Comparison of ENCODE assay signal across 36 cellular contexts in genomic region chr16:65386707-65387106, GRCh38.
"Had no signal": no experiment of that assay in that cellular context is flagged by ENCODE, and none has a peak within 500 bp of the region (broad histone marks: within the 10 kb centered on the region; RNA-seq: fewer than 3 reads in every experiment).

No MANE protein-coding gene starts in this region.

- H3K4me3 ChIP-seq: ascending aorta, body of pancreas, breast epithelium, cardiac muscle cell, esophagus muscularis mucosa, gastroesophageal sphincter, heart right ventricle had no signal

- H3K27me3 ChIP-seq: ascending aorta, body of pancreas, breast epithelium, cardiac muscle cell, esophagus muscularis mucosa, gastroesophageal sphincter, heart right ventricle had no signal

- H3K4me1 Mint-ChIP-seq: activated CD4-positive, alpha-beta T cell treated with anti-CD3 and anti-CD28 coated beads for 36 hours; activated CD4-positive, alpha-beta T cell treated with anti-CD3 and anti-CD28 coated beads, Interleukin-2, amount 10 ng/mL, durations not matched to agents 24 days and 14 days; activated CD8-positive, alpha-beta memory T cell treated with anti-CD3 and anti-CD28 coated beads, Interleukin-2, amount 10 ng/mL, durations not matched to agents 7 days and 5 days; activated naive CD4-positive, alpha-beta T cell treated with anti-CD3 and anti-CD28 coated beads, Interleukin-2, amount 50 U/mL, for 24 hours; activated naive CD8-positive, alpha-beta T cell treated with anti-CD3 and anti-CD28 coated beads for 36 hours; activated naive CD8-positive, alpha-beta T cell treated with anti-CD3 and anti-CD28 coated beads, Interleukin-2, amount 50 U/mL, for 24 hours; T-helper 17 cell had no signal

- H3K4me1 ChIP-seq: body of pancreas, breast epithelium, esophagus muscularis mucosa, gastroesophageal sphincter, heart right ventricle had no signal

- H3K27me3 Mint-ChIP-seq: activated CD4-positive, alpha-beta memory T cell treated with anti-CD3 and anti-CD28 coated beads for 36 hours; activated CD4-positive, alpha-beta T cell treated with anti-CD3 and anti-CD28 coated beads for 36 hours; activated CD4-positive, alpha-beta T cell treated with anti-CD3 and anti-CD28 coated beads, Interleukin-2, amount 10 ng/mL, durations not matched to agents 24 days and 14 days; activated CD8-positive, alpha-beta memory T cell treated with anti-CD3 and anti-CD28 coated beads, Interleukin-2, amount 10 ng/mL, durations not matched to agents 7 days and 5 days; activated naive CD4-positive, alpha-beta T cell treated with anti-CD3 and anti-CD28 coated beads, Interleukin-2, amount 50 U/mL, for 24 hours; activated naive CD8-positive, alpha-beta T cell treated with anti-CD3 and anti-CD28 coated beads for 36 hours; activated naive CD8-positive, alpha-beta T cell treated with anti-CD3 and anti-CD28 coated beads, Interleukin-2, amount 50 U/mL, for 24 hours; effector memory CD8-positive, alpha-beta T cell; T-helper 17 cell had no signal

- H3K9me3 Mint-ChIP-seq: activated CD4-positive, alpha-beta T cell treated with anti-CD3 and anti-CD28 coated beads, Interleukin-2, amount 10 ng/mL, durations not matched to agents 24 days and 14 days had no signal

- H3K27ac ChIP-seq: ascending aorta, body of pancreas, breast epithelium, cardiac muscle cell, esophagus muscularis mucosa, gastroesophageal sphincter, heart right ventricle had no signal

- DNase-seq: activated CD4-positive, alpha-beta memory T cell treated with anti-CD3 and anti-CD28 coated beads for 36 hours; activated CD4-positive, alpha-beta T cell treated with anti-CD3 and anti-CD28 coated beads for 36 hours; activated CD4-positive, alpha-beta T cell treated with anti-CD3 and anti-CD28 coated beads, Interleukin-2, amount 10 ng/mL, durations not matched to agents 24 days and 14 days; activated CD4-positive, CD25-positive, alpha-beta regulatory T cell; activated CD4-positive, CD25-positive, alpha-beta regulatory T cell treated with anti-CD3 and anti-CD28 coated beads, Interleukin-2, amount 50 U/mL, for 72 hours; activated CD8-positive, alpha-beta memory T cell treated with anti-CD3 and anti-CD28 coated beads, Interleukin-2, amount 10 ng/mL, durations not matched to agents 7 days and 5 days; activated CD8-positive, alpha-beta memory T cell treated with anti-CD3 and anti-CD28 coated beads, Interleukin-2, amount 50 U/mL, for 4 hours; activated CD8-positive, alpha-beta T cell treated with anti-CD3 and anti-CD28 coated beads, Interleukin-2, amount 10 ng/mL, durations not matched to agents 7 days and 5 days; activated effector memory CD4-positive, alpha-beta T cell treated with anti-CD3 and anti-CD28 coated beads, Interleukin-2, amount 50 U/mL, for 16 hours; activated naive CD4-positive, alpha-beta T cell treated with anti-CD3 and anti-CD28 coated beads for 36 hours; activated naive CD8-positive, alpha-beta T cell treated with anti-CD3 and anti-CD28 coated beads for 36 hours; activated naive CD8-positive, alpha-beta T cell treated with anti-CD3 and anti-CD28 coated beads, Interleukin-2, amount 50 U/mL, for 24 hours; activated T-cell treated with anti-CD3 and anti-CD28 coated beads, Interleukin-2, amount 50 U/mL, for 1 hour; activated T-cell treated with anti-CD3 and anti-CD28 coated beads, Interleukin-2, amount 50 U/mL, for 48 hours; body of pancreas; central memory CD4-positive, alpha-beta T cell; cerebellar nuclear complex; cortex of kidney; dermis blood vessel endothelial cell; effector CD4-positive, alpha-beta T cell; effector memory CD8-positive, alpha-beta T cell; erythroblast; foreskin melanocyte; heart right ventricle; SW 1271; T-helper 1 cell; T-helper 17 cell had no signal

- ATAC-seq: activated CD4-positive, alpha-beta T cell treated with anti-CD3 and anti-CD28 coated beads for 36 hours; activated CD8-positive, alpha-beta memory T cell treated with anti-CD3 and anti-CD28 coated beads, Interleukin-2, amount 10 ng/mL, durations not matched to agents 7 days and 5 days; activated CD8-positive, alpha-beta T cell treated with anti-CD3 and anti-CD28 coated beads, Interleukin-2, amount 10 ng/mL, durations not matched to agents 7 days and 5 days; activated naive CD8-positive, alpha-beta T cell treated with anti-CD3 and anti-CD28 coated beads, Interleukin-2, amount 50 U/mL, for 24 hours; body of pancreas; effector memory CD8-positive, alpha-beta T cell; gastroesophageal sphincter; heart right ventricle; T-helper 17 cell had no signal

- H3K36me3 Mint-ChIP-seq: activated CD4-positive, alpha-beta memory T cell treated with anti-CD3 and anti-CD28 coated beads for 36 hours; activated CD8-positive, alpha-beta memory T cell treated with anti-CD3 and anti-CD28 coated beads, Interleukin-2, amount 10 ng/mL, durations not matched to agents 7 days and 5 days; activated naive CD4-positive, alpha-beta T cell treated with anti-CD3 and anti-CD28 coated beads, Interleukin-2, amount 50 U/mL, for 24 hours; activated naive CD8-positive, alpha-beta T cell treated with anti-CD3 and anti-CD28 coated beads for 36 hours had no signal

- H3K4me3 Mint-ChIP-seq: activated CD4-positive, alpha-beta memory T cell treated with anti-CD3 and anti-CD28 coated beads for 36 hours; activated CD4-positive, alpha-beta T cell treated with anti-CD3 and anti-CD28 coated beads for 36 hours; activated CD4-positive, alpha-beta T cell treated with anti-CD3 and anti-CD28 coated beads, Interleukin-2, amount 10 ng/mL, durations not matched to agents 24 days and 14 days; activated CD8-positive, alpha-beta memory T cell treated with anti-CD3 and anti-CD28 coated beads, Interleukin-2, amount 10 ng/mL, durations not matched to agents 7 days and 5 days; activated CD8-positive, alpha-beta T cell treated with anti-CD3 and anti-CD28 coated beads, Interleukin-2, amount 10 ng/mL, durations not matched to agents 7 days and 5 days; activated naive CD4-positive, alpha-beta T cell treated with anti-CD3 and anti-CD28 coated beads for 36 hours; activated naive CD4-positive, alpha-beta T cell treated with anti-CD3 and anti-CD28 coated beads, Interleukin-2, amount 50 U/mL, for 24 hours; activated naive CD8-positive, alpha-beta T cell treated with anti-CD3 and anti-CD28 coated beads for 36 hours; activated naive CD8-positive, alpha-beta T cell treated with anti-CD3 and anti-CD28 coated beads, Interleukin-2, amount 50 U/mL, for 24 hours; activated T-helper 1 cell treated with anti-CD3 and anti-CD28 coated beads, Interleukin-12 subunit alpha, Interleukin-12 subunit beta, Interleukin-2, Interleukin-4 antibody, amounts not matched to agents 30 ng/mL and 10 ng/mL and 1 ng/mL, durations not matched to agents 14 hours and 24 hours and 36 hours; effector memory CD8-positive, alpha-beta T cell; T-helper 17 cell; T-helper 2 cell treated with Interferon-gamma antibody and Interleukin-4, amounts not matched to agents 5 μg/mL and 100 μg/mL, for 36 hours had no signal

- H3K9me3 ChIP-seq: ascending aorta, body of pancreas, breast epithelium, esophagus muscularis mucosa, gastroesophageal sphincter had no signal

- H3K36me3 ChIP-seq: ascending aorta, breast epithelium, cardiac muscle cell, esophagus muscularis mucosa, gastroesophageal sphincter, heart right ventricle had no signal

- H3K27ac Mint-ChIP-seq: activated CD4-positive, alpha-beta memory T cell treated with anti-CD3 and anti-CD28 coated beads for 36 hours; activated CD4-positive, alpha-beta T cell treated with anti-CD3 and anti-CD28 coated beads for 36 hours; activated CD4-positive, alpha-beta T cell treated with anti-CD3 and anti-CD28 coated beads, Interleukin-2, amount 10 ng/mL, durations not matched to agents 24 days and 14 days; activated CD8-positive, alpha-beta memory T cell treated with anti-CD3 and anti-CD28 coated beads, Interleukin-2, amount 10 ng/mL, durations not matched to agents 7 days and 5 days; activated CD8-positive, alpha-beta T cell treated with anti-CD3 and anti-CD28 coated beads, Interleukin-2, amount 10 ng/mL, durations not matched to agents 7 days and 5 days; activated naive CD4-positive, alpha-beta T cell treated with anti-CD3 and anti-CD28 coated beads for 36 hours; activated naive CD4-positive, alpha-beta T cell treated with anti-CD3 and anti-CD28 coated beads, Interleukin-2, amount 50 U/mL, for 24 hours; activated naive CD8-positive, alpha-beta T cell treated with anti-CD3 and anti-CD28 coated beads for 36 hours; activated naive CD8-positive, alpha-beta T cell treated with anti-CD3 and anti-CD28 coated beads, Interleukin-2, amount 50 U/mL, for 24 hours; activated T-helper 1 cell treated with anti-CD3 and anti-CD28 coated beads, Interleukin-12 subunit alpha, Interleukin-12 subunit beta, Interleukin-2, Interleukin-4 antibody, amounts not matched to agents 30 ng/mL and 10 ng/mL and 1 ng/mL, durations not matched to agents 14 hours and 24 hours and 36 hours; activated T-helper 2 cell treated with anti-CD3 and anti-CD28 coated beads, Interferon-gamma antibody, Interleukin-2, Interleukin-4, amounts not matched to agents 10 μg/mL and 5 μg/mL and 100 μg/mL, durations not matched to agents 14 hours and 24 hours and 36 hours; effector memory CD8-positive, alpha-beta T cell; T-helper 17 cell; T-helper 2 cell treated with Interferon-gamma antibody and Interleukin-4, amounts not matched to agents 5 μg/mL and 100 μg/mL, for 36 hours had no signal
